In the genomic region with DNA sequence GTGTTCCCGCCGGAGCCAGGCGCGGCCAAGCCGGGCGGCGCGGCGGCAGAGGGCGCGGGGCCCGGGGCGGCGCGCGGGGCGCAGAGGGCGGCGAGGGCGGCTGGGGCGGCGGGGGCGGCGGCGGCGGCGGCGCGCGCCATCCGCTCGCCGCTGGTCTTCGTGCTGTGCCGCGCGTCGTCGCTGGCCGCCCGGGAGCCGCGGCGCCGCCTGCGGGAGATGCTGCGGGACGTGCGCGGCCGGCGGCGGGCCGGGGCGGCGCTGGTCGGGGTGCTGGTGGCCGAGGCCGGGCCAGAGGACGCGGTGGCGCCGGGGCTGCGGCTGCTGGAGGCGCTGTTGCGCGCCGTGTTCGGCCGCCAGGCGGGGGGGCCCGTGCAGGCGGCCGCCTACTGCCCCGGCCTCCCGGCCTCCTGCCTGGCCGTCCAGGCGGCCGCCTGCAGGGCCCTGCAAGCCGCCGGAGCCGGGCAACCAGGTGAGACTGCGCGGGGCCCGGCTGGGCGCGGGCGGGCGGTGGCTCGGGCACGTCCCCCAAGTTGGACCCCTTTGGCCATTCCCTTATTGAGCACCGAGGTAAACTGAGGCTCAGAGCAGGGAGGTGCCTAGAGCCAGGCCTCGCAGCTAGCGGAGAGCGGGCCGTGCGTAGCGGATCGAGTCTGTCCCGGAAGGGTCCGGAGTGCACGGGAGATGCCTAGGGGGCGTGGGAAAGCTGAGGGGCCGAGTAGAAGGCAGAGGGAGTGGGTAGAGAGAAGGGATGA, we compare ENCODE assay signal across 1 cellular context.
TF ChIP-seq lines count a peak whose summit lies in the region.

No MANE protein-coding gene starts in this region.

TF ChIP-seq in K562, 482 proteins besides CTCF, POLR2A, EP300 and RAD21 (continued from another document):
- TF ChIP-seq, protein P1, sequence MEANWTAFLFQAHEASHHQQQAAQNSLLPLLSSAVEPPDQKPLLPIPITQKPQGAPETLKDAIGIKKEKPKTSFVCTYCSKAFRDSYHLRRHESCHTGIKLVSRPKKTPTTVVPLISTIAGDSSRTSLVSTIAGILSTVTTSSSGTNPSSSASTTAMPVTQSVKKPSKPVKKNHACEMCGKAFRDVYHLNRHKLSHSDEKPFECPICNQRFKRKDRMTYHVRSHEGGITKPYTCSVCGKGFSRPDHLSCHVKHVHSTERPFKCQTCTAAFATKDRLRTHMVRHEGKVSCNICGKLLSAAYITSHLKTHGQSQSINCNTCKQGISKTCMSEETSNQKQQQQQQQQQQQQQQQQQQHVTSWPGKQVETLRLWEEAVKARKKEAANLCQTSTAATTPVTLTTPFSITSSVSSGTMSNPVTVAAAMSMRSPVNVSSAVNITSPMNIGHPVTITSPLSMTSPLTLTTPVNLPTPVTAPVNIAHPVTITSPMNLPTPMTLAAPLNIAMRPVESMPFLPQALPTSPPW (CRISPR knock-in tag; IDR thresholded peaks at IDR 0.05) = peak; percentile 42
- TF ChIP-seq, protein P2, sequence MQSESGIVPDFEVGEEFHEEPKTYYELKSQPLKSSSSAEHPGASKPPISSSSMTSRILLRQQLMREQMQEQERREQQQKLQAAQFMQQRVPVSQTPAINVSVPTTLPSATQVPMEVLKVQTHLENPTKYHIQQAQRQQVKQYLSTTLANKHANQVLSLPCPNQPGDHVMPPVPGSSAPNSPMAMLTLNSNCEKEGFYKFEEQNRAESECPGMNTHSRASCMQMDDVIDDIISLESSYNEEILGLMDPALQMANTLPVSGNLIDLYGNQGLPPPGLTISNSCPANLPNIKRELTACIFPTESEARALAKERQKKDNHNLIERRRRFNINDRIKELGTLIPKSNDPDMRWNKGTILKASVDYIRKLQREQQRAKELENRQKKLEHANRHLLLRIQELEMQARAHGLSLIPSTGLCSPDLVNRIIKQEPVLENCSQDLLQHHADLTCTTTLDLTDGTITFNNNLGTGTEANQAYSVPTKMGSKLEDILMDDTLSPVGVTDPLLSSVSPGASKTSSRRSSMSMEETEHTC (IDR thresholded peaks at IDR 0.05) = no peak
- TF ChIP-seq, protein P3, sequence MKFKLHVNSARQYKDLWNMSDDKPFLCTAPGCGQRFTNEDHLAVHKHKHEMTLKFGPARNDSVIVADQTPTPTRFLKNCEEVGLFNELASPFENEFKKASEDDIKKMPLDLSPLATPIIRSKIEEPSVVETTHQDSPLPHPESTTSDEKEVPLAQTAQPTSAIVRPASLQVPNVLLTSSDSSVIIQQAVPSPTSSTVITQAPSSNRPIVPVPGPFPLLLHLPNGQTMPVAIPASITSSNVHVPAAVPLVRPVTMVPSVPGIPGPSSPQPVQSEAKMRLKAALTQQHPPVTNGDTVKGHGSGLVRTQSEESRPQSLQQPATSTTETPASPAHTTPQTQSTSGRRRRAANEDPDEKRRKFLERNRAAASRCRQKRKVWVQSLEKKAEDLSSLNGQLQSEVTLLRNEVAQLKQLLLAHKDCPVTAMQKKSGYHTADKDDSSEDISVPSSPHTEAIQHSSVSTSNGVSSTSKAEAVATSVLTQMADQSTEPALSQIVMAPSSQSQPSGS (CRISPR knock-in tag; IDR thresholded peaks at IDR 0.05) = no peak
- 0 out of 2 replicates have a peak, but pooled peaks have one; percentile 25 for TF ChIP-seq ZBTB1 (CRISPR knock-in tag; IDR thresholded peaks at IDR 0.05; ENCODE audit: borderline replicate concordance, low read depth)
- TF ChIP-seq, protein P4, sequence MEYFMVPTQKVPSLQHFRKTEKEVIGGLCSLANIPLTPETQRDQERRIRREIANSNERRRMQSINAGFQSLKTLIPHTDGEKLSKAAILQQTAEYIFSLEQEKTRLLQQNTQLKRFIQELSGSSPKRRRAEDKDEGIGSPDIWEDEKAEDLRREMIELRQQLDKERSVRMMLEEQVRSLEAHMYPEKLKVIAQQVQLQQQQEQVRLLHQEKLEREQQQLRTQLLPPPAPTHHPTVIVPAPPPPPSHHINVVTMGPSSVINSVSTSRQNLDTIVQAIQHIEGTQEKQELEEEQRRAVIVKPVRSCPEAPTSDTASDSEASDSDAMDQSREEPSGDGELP (CRISPR knock-in tag; IDR thresholded peaks at IDR 0.05; ENCODE audit: borderline replicate concordance) = no peak
